Comparison of ENCODE assay signal across 18 cellular contexts in genomic region chr1:54305906-54306514, GRCh38.
"Had no signal": no experiment of that assay in that cellular context is flagged by ENCODE, and none has a peak within 500 bp of the region (broad histone marks: within the 10 kb centered on the region; RNA-seq: fewer than 3 reads in every experiment).

No MANE protein-coding gene starts in this region.

- H3K27ac ChIP-seq: ascending aorta, coronary artery, epithelial cell of prostate, suprapubic skin, upper lobe of left lung had no signal

- DNase-seq: activated CD4-positive, alpha-beta T cell treated with anti-CD3 and anti-CD28 coated beads for 36 hours; activated CD8-positive, alpha-beta T cell treated with anti-CD3 and anti-CD28 coated beads for 36 hours; activated naive CD4-positive, alpha-beta T cell treated with Interleukin-2 at 50 U/mL for 16 hours; activated naive CD8-positive, alpha-beta T cell treated with anti-CD3 and anti-CD28 coated beads, Interleukin-2, amount 50 U/mL, for 24 hours; caudate nucleus; effector CD8-positive, alpha-beta T cell; left colon; mammary epithelial cell; SIG-M5; stimulated activated CD4-positive, alpha-beta T cell treated with anti-CD3 and anti-CD28 coated beads, Interleukin-12 subunit alpha, Interleukin-12 subunit beta, amount 100 ng/mL, for 4 hours; stimulated activated naive CD8-positive, alpha-beta T cell treated with anti-CD3 and anti-CD28 coated beads, Interleukin-15, Interleukin-2, amounts not matched to agents 100 U/mL and 50 U/mL, for 24 hours; T-helper 2 cell; upper lobe of left lung had no signal

- H3K27me3 ChIP-seq: ascending aorta, suprapubic skin, upper lobe of left lung had no signal

- H3K9me3 Mint-ChIP-seq: activated CD8-positive, alpha-beta T cell treated with anti-CD3 and anti-CD28 coated beads for 36 hours; activated naive CD8-positive, alpha-beta T cell treated with anti-CD3 and anti-CD28 coated beads, Interleukin-2, amount 50 U/mL, for 24 hours; activated T-helper 1 cell treated with anti-CD3 and anti-CD28 coated beads, Interleukin-12 subunit alpha, Interleukin-12 subunit beta, Interleukin-2, Interleukin-4 antibody, amounts not matched to agents 30 ng/mL and 10 ng/mL and 1 ng/mL, durations not matched to agents 14 hours and 24 hours and 36 hours had no signal

- H3K36me3 ChIP-seq: ascending aorta, suprapubic skin, upper lobe of left lung had no signal

- ATAC-seq: activated CD4-positive, alpha-beta T cell treated with anti-CD3 and anti-CD28 coated beads for 36 hours; activated CD8-positive, alpha-beta T cell treated with anti-CD3 and anti-CD28 coated beads for 36 hours; activated naive CD8-positive, alpha-beta T cell treated with anti-CD3 and anti-CD28 coated beads, Interleukin-2, amount 50 U/mL, for 24 hours; left colon; stimulated activated naive CD8-positive, alpha-beta T cell treated with anti-CD3 and anti-CD28 coated beads, Interleukin-15, Interleukin-2, amounts not matched to agents 100 U/mL and 50 U/mL, for 24 hours had no signal

- H3K27me3 Mint-ChIP-seq: activated CD4-positive, alpha-beta T cell treated with anti-CD3 and anti-CD28 coated beads for 36 hours; activated CD8-positive, alpha-beta T cell treated with anti-CD3 and anti-CD28 coated beads for 36 hours; activated naive CD8-positive, alpha-beta T cell treated with anti-CD3 and anti-CD28 coated beads, Interleukin-2, amount 50 U/mL, for 24 hours had no signal

- H3K4me3 Mint-ChIP-seq: activated CD4-positive, alpha-beta T cell treated with anti-CD3 and anti-CD28 coated beads for 36 hours; activated CD8-positive, alpha-beta T cell treated with anti-CD3 and anti-CD28 coated beads for 36 hours; activated naive CD8-positive, alpha-beta T cell treated with anti-CD3 and anti-CD28 coated beads, Interleukin-2, amount 50 U/mL, for 24 hours; activated T-helper 1 cell treated with anti-CD3 and anti-CD28 coated beads, Interleukin-12 subunit alpha, Interleukin-12 subunit beta, Interleukin-2, Interleukin-4 antibody, amounts not matched to agents 30 ng/mL and 10 ng/mL and 1 ng/mL, durations not matched to agents 14 hours and 24 hours and 36 hours had no signal

- H3K9me3 ChIP-seq: ascending aorta, suprapubic skin, upper lobe of left lung had no signal

- H3K27ac Mint-ChIP-seq: activated CD4-positive, alpha-beta T cell treated with anti-CD3 and anti-CD28 coated beads for 36 hours; activated naive CD8-positive, alpha-beta T cell treated with anti-CD3 and anti-CD28 coated beads, Interleukin-2, amount 50 U/mL, for 24 hours; activated T-helper 1 cell treated with anti-CD3 and anti-CD28 coated beads, Interleukin-12 subunit alpha, Interleukin-12 subunit beta, Interleukin-2, Interleukin-4 antibody, amounts not matched to agents 30 ng/mL and 10 ng/mL and 1 ng/mL, durations not matched to agents 14 hours and 24 hours and 36 hours had no signal

- H3K4me3 ChIP-seq: ascending aorta, coronary artery, suprapubic skin, upper lobe of left lung had no signal
